ENCODE assay signal across 14 cellular contexts in the genomic region with DNA sequence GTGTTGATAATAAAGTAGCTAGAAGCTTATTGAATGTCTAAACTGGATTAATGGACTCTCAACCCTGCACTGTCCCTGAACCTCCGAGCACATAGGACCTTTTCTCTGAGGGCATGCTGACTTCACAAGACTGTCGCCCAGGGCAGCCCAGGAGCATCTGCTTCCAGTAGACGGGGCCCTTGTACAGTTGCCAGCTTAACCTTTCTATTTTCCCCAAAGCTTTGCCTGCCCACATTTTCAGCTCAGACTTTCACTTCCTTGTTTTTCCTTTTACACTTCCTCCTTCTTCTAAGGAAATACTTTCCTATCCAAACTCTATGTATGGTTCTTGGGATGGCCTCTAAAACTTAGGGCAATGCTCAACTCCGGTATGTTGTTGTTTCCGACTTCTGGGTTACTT. TPM values are rescaled to one million over a fixed set of nuclear protein-coding genes. Genes with fewer than 3 reads are reported as not detected.
DNase-seq lines count a peak whose midpoint lies in the region; ATAC-seq and TF ChIP-seq lines count a peak whose summit lies in the region.
"Had no signal": no experiment of that assay in that cellular context is flagged by ENCODE, and none has a peak within 500 bp of the region (broad histone marks: within the 10 kb centered on the region; RNA-seq: fewer than 3 reads in every experiment).

No MANE protein-coding gene starts in this region.

- H3K4me3 ChIP-seq in lower lobe of right lung: no peak overlapping the region
- no peak overlapping the region for H3K4me3 ChIP-seq in upper lobe of right lung

- no peak for ATAC-seq in stimulated activated naive CD8-positive, alpha-beta T cell treated with anti-CD3 and anti-CD28 coated beads, Interleukin-15, Interleukin-2, amounts not matched to agents 100 U/mL and 50 U/mL, for 24 hours
- ATAC-seq in lower lobe of right lung (peak; percentile 24 to 57), upper lobe of right lung (peak; percentile 71), esophagus mucosa (no peak)

- no peaks in the 10 kb centered on the region for H3K9me3 Mint-ChIP-seq in stimulated activated naive CD8-positive, alpha-beta T cell treated with anti-CD3 and anti-CD28 coated beads, Interleukin-15, Interleukin-2, amounts not matched to agents 100 ng/mL and 50 ng/mL, for 24 hours

- peaks cover 26% of the 10 kb centered on the region for H3K4me1 Mint-ChIP-seq in stimulated activated naive CD8-positive, alpha-beta T cell treated with anti-CD3 and anti-CD28 coated beads, Interleukin-15, Interleukin-2, amounts not matched to agents 100 ng/mL and 50 ng/mL, for 24 hours (ENCODE audit: low read depth)

- H3K9me3 ChIP-seq in lower lobe of right lung (no peaks in the 10 kb centered on the region), upper lobe of right lung (no peaks in the 10 kb centered on the region)

- no peak for DNase-seq in stimulated activated naive CD8-positive, alpha-beta T cell treated with anti-CD3 and anti-CD28 coated beads, Interleukin-15, Interleukin-2, amounts not matched to agents 100 U/mL and 50 U/mL, for 24 hours
- DNase-seq in SKM-1 treated with dmso at 0.1 percent for 144 hours (lab: John Stamatoyannopoulos, UW; ENCODE audit: unreplicated experiment) (peak; percentile 96), lower lobe of right lung (peak; percentile 62), upper lobe of right lung (peak; percentile 66), HCEC 1CT (no peak), RWPE1 (ENCODE audit: low spot score) (no peak)
- DNase-seq: DND-41, kidney, NCI-H2171 treated with DMSO at 0.1 percent for 48 hours had no signal

- peak overlapping the region; percentile 25 for H3K4me3 Mint-ChIP-seq in stimulated activated naive CD8-positive, alpha-beta T cell treated with anti-CD3 and anti-CD28 coated beads, Interleukin-15, Interleukin-2, amounts not matched to agents 100 ng/mL and 50 ng/mL, for 24 hours

- H3K27ac Mint-ChIP-seq in stimulated activated naive CD8-positive, alpha-beta T cell treated with anti-CD3 and anti-CD28 coated beads, Interleukin-15, Interleukin-2, amounts not matched to agents 100 ng/mL and 50 ng/mL, for 24 hours: peak overlapping the region; percentile 5

- H3K27me3 Mint-ChIP-seq in stimulated activated naive CD8-positive, alpha-beta T cell treated with anti-CD3 and anti-CD28 coated beads, Interleukin-15, Interleukin-2, amounts not matched to agents 100 ng/mL and 50 ng/mL, for 24 hours: peaks cover 48% of the 10 kb centered on the region

- POLR2A ChIA-PET in RWPE1 (lab: Yijun Ruan, JAX; ENCODE audit: low non-redundant PET): no interaction called here

- CTCF ChIA-PET in RWPE1 (lab: Yijun Ruan, JAX): interaction anchor here (0.7 kb wide), 1 partner anchor 18 kb away, joined by 3 read pairs; no protein-coding TSS in a partner anchor

- H3K27ac ChIP-seq in lower lobe of right lung (no peak overlapping the region), upper lobe of right lung (no peak overlapping the region), RWPE1 (no peak overlapping the region)
- H3K27ac ChIP-seq: VCaP had no signal

- H3K36me3 Mint-ChIP-seq in stimulated activated naive CD8-positive, alpha-beta T cell treated with anti-CD3 and anti-CD28 coated beads, Interleukin-15, Interleukin-2, amounts not matched to agents 100 ng/mL and 50 ng/mL, for 24 hours (ENCODE audit: low read depth): no peaks in the 10 kb centered on the region

- H3K4me1 ChIP-seq in lower lobe of right lung (peaks cover 38% of the 10 kb centered on the region), upper lobe of right lung (peaks cover 21% of the 10 kb centered on the region)

- no peaks in the 10 kb centered on the region for H3K36me3 ChIP-seq in lower lobe of right lung
- no peaks in the 10 kb centered on the region for H3K36me3 ChIP-seq in upper lobe of right lung

- H3K27me3 ChIP-seq in lower lobe of right lung (ENCODE audit: low read depth): peaks cover 19% of the 10 kb centered on the region
- peaks cover 17% of the 10 kb centered on the region for H3K27me3 ChIP-seq in upper lobe of right lung

- intact Hi-C loops in lower lobe of right lung (cut with DNase I) (no loop called here), upper lobe of right lung (cut with DNase I) (no loop called here)

- TF ChIP-seq CTCF in lower lobe of right lung (IDR thresholded peaks at IDR 0.05): no peak
- TF ChIP-seq CTCF in upper lobe of right lung (IDR thresholded peaks at IDR 0.05): no peak
- no peak for TF ChIP-seq CTCF in RWPE1 (conservative IDR thresholded peaks at IDR 0.05; ENCODE audit: low read depth)

RNA-seq across cellular contexts. Expression of gene VWA3B, which starts 1.3 kb away (rescaled TPM):
- total RNA-seq in lower lobe of right lung (7.9 TPM), upper lobe of right lung (0.17 TPM), esophagus mucosa (0.40 TPM)
- total RNA-seq: dermis microvascular lymphatic vessel endothelial cell, LHCN-M2 had no signal

Comparison
In these comparisons a context has a peak if more than half of its experiments do, and no peak if none do; other contexts are left out.
1. ATAC-seq: peak in lower lobe of right lung (2 of 2) and upper lobe of right lung (single experiment); none in stimulated activated naive CD8-positive, alpha-beta T cell treated with anti-CD3 and anti-CD28 coated beads, Interleukin-15, Interleukin-2, amounts not matched to agents 100 U/mL and 50 U/mL, for 24 hours (single experiment) and esophagus mucosa (single experiment).
2. DNase-seq: peak in SKM-1 treated with dmso at 0.1 percent for 144 hours (single experiment), lower lobe of right lung (single experiment) and upper lobe of right lung (single experiment); none in stimulated activated naive CD8-positive, alpha-beta T cell treated with anti-CD3 and anti-CD28 coated beads, Interleukin-15, Interleukin-2, amounts not matched to agents 100 U/mL and 50 U/mL, for 24 hours (single experiment), HCEC 1CT (single experiment) and RWPE1 (single experiment).